1 cellular context compared by ENCODE assay signal in the genomic region with DNA sequence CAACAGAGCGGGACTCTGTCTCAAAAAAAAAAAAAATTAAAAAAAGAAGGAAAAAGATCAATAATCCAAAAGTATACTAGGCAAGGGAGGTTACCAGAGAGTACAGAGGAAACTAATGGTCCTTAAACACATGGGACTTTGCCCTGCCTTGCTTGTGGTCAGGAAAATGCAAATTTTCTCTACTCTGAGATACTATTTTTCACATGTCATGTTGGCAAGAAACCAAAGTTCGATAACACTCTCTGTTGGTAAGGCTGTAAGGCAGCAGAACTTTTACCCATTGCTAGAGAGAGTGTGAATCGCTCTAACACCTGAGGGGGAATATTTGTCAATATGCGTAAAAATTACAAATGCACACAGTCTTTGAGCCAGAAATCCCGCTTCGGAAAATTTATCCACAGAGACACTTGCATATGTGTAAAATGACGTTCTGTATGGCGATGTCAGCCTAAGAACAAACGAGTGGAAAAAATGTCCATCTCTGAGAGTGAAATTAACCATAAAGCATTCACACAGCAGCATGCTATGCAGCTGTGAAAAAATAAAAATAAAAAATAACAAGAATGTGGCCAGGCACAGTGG.
TF ChIP-seq lines count a peak whose summit lies in the region.

No MANE protein-coding gene starts in this region.

TF ChIP-seq in HepG2, 621 proteins besides CTCF, POLR2A, EP300 and RAD21 (continues in another document):
- TF ChIP-seq, protein P1, sequence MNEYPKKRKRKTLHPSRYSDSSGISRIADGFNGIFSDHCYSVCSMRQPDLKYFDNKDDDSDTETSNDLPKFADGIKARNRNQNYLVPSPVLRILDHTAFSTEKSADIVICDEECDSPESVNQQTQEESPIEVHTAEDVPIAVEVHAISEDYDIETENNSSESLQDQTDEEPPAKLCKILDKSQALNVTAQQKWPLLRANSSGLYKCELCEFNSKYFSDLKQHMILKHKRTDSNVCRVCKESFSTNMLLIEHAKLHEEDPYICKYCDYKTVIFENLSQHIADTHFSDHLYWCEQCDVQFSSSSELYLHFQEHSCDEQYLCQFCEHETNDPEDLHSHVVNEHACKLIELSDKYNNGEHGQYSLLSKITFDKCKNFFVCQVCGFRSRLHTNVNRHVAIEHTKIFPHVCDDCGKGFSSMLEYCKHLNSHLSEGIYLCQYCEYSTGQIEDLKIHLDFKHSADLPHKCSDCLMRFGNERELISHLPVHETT (CRISPR knock-in tag; conservative IDR thresholded peaks at IDR 0.05), result no peak
- TF ChIP-seq FOXK1 (CRISPR knock-in tag; IDR thresholded peaks at IDR 0.05; ENCODE audit: borderline replicate concordance, low read depth) (no peak), ZNF589 (CRISPR knock-in tag; conservative IDR thresholded peaks at IDR 0.05) (no peak), RXRB (CRISPR knock-in tag; IDR thresholded peaks at IDR 0.05; ENCODE audit: borderline replicate concordance) (peak; percentile 20; the same call in 1 of the 2 replicates), ZNF883 (CRISPR knock-in tag; IDR thresholded peaks at IDR 0.05; ENCODE audit: not compliant biosample characterization) (no peak), HOXA9 (CRISPR knock-in tag; IDR thresholded peaks at IDR 0.05; ENCODE audit: borderline replicate concordance) (no peak), MXI1 (IDR thresholded peaks at IDR 0.05; ENCODE audit: borderline replicate concordance, low read depth, low read length) (no peak), NFKBIZ (CRISPR knock-in tag; IDR thresholded peaks at IDR 0.05) (no peak), TBX2 (CRISPR knock-in tag; IDR thresholded peaks at IDR 0.05; ENCODE audit: borderline replicate concordance) (peak; percentile 58), ZNF552 (CRISPR knock-in tag; IDR thresholded peaks at IDR 0.05; ENCODE audit: borderline replicate concordance) (no peak), POLR2AphosphoS5 (IDR thresholded peaks at IDR 0.05; ENCODE audit: low read depth, low read length) (no peak), ZNF235 (CRISPR knock-in tag; IDR thresholded peaks at IDR 0.05; ENCODE audit: borderline replicate concordance) (no peak), ZNF121 (CRISPR knock-in tag; IDR thresholded peaks at IDR 0.05) (no peak), PCBP1 (IDR thresholded peaks at IDR 0.05; ENCODE audit: borderline replicate concordance, low read depth, low read length) (no peak), TEAD3 (CRISPR knock-in tag; optimal IDR thresholded peaks at IDR 0.05; ENCODE audit: borderline replicate concordance) (no peak), NCOR1 (IDR thresholded peaks at IDR 0.05; ENCODE audit: borderline replicate concordance, low read length) (no peak), FOXM1 (CRISPR knock-in tag; IDR thresholded peaks at IDR 0.05) (no peak), ARNTL (CRISPR knock-in tag; IDR thresholded peaks at IDR 0.05) (no peak), SAP130 (CRISPR knock-in tag; IDR thresholded peaks at IDR 0.05; ENCODE audit: low read depth) (0 out of 2 replicates have a peak, but pooled peaks have one; percentile 12), ZNF501 (CRISPR knock-in tag; IDR thresholded peaks at IDR 0.05) (no peak), SRF (IDR thresholded peaks at IDR 0.05; ENCODE audit: low read depth, low read length) (no peak), ZNF326 (CRISPR knock-in tag; IDR thresholded peaks at IDR 0.05; ENCODE audit: borderline replicate concordance) (no peak), RNF2 (conservative IDR thresholded peaks at IDR 0.05; ENCODE audit: low read depth) (no peak)
- TF ChIP-seq, protein P2, sequence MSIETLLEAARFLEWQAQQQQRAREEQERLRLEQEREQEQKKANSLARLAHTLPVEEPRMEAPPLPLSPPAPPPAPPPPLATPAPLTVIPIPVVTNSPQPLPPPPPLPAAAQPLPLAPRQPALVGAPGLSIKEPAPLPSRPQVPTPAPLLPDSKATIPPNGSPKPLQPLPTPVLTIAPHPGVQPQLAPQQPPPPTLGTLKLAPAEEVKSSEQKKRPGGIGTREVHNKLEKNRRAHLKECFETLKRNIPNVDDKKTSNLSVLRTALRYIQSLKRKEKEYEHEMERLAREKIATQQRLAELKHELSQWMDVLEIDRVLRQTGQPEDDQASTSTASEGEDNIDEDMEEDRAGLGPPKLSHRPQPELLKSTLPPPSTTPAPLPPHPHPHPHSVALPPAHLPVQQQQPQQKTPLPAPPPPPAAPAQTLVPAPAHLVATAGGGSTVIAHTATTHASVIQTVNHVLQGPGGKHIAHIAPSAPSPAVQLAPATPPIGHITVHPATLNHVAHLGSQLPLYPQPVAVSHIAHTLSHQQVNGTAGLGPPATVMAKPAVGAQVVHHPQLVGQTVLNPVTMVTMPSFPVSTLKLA (IDR thresholded peaks at IDR 0.05), result no peak
- TF ChIP-seq, protein P3, sequence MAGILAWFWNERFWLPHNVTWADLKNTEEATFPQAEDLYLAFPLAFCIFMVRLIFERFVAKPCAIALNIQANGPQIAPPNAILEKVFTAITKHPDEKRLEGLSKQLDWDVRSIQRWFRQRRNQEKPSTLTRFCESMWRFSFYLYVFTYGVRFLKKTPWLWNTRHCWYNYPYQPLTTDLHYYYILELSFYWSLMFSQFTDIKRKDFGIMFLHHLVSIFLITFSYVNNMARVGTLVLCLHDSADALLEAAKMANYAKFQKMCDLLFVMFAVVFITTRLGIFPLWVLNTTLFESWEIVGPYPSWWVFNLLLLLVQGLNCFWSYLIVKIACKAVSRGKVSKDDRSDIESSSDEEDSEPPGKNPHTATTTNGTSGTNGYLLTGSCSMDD (CRISPR knock-in tag; IDR thresholded peaks at IDR 0.05), result no peak
- TF ChIP-seq, protein P4, sequence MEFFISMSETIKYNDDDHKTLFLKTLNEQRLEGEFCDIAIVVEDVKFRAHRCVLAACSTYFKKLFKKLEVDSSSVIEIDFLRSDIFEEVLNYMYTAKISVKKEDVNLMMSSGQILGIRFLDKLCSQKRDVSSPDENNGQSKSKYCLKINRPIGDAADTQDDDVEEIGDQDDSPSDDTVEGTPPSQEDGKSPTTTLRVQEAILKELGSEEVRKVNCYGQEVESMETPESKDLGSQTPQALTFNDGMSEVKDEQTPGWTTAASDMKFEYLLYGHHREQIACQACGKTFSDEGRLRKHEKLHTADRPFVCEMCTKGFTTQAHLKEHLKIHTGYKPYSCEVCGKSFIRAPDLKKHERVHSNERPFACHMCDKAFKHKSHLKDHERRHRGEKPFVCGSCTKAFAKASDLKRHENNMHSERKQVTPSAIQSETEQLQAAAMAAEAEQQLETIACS (CRISPR knock-in tag; IDR thresholded peaks at IDR 0.05), result no peak
- TF ChIP-seq, protein P5, sequence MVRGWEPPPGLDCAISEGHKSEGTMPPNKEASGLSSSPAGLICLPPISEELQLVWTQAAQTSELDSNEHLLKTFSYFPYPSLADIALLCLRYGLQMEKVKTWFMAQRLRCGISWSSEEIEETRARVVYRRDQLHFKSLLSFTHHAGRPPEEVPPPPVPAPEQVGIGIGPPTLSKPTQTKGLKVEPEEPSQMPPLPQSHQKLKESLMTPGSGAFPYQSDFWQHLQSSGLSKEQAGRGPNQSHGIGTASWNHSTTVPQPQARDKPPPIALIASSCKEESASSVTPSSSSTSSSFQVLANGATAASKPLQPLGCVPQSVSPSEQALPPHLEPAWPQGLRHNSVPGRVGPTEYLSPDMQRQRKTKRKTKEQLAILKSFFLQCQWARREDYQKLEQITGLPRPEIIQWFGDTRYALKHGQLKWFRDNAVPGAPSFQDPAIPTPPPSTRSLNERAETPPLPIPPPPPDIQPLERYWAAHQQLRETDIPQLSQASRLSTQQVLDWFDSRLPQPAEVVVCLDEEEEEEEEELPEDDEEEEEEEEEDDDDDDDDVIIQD (CRISPR knock-in tag; IDR thresholded peaks at IDR 0.05; ENCODE audit: low read depth), result no peak
- TF ChIP-seq, protein P6, sequence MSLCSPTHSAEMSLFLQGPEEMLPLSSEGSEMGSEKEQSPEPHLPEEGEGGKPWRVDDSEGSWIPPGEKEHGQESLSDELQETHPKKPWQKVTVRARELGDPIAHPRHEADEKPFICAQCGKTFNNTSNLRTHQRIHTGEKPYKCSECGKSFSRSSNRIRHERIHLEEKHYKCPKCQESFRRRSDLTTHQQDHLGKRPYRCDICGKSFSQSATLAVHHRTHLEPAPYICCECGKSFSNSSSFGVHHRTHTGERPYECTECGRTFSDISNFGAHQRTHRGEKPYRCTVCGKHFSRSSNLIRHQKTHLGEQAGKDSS (CRISPR knock-in tag; IDR thresholded peaks at IDR 0.05; ENCODE audit: borderline replicate concordance, low read depth), result no peak
- TF ChIP-seq, protein P7, sequence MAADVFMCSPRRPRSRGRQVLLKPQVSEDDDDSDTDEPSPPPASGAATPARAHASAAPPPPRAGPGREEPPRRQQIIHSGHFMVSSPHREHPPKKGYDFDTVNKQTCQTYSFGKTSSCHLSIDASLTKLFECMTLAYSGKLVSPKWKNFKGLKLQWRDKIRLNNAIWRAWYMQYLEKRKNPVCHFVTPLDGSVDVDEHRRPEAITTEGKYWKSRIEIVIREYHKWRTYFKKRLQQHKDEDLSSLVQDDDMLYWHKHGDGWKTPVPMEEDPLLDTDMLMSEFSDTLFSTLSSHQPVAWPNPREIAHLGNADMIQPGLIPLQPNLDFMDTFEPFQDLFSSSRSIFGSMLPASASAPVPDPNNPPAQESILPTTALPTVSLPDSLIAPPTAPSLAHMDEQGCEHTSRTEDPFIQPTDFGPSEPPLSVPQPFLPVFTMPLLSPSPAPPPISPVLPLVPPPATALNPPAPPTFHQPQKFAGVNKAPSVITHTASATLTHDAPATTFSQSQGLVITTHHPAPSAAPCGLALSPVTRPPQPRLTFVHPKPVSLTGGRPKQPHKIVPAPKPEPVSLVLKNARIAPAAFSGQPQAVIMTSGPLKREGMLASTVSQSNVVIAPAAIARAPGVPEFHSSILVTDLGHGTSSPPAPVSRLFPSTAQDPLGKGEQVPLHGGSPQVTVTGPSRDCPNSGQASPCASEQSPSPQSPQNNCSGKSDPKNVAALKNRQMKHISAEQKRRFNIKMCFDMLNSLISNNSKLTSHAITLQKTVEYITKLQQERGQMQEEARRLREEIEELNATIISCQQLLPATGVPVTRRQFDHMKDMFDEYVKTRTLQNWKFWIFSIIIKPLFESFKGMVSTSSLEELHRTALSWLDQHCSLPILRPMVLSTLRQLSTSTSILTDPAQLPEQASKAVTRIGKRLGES (CRISPR knock-in tag; IDR thresholded peaks at IDR 0.05; ENCODE audit: borderline replicate concordance), result no peak
- TF ChIP-seq, protein P8, sequence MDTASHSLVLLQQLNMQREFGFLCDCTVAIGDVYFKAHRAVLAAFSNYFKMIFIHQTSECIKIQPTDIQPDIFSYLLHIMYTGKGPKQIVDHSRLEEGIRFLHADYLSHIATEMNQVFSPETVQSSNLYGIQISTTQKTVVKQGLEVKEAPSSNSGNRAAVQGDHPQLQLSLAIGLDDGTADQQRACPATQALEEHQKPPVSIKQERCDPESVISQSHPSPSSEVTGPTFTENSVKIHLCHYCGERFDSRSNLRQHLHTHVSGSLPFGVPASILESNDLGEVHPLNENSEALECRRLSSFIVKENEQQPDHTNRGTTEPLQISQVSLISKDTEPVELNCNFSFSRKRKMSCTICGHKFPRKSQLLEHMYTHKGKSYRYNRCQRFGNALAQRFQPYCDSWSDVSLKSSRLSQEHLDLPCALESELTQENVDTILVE (CRISPR knock-in tag; IDR thresholded peaks at IDR 0.05), result no peak
- TF ChIP-seq, protein P9, sequence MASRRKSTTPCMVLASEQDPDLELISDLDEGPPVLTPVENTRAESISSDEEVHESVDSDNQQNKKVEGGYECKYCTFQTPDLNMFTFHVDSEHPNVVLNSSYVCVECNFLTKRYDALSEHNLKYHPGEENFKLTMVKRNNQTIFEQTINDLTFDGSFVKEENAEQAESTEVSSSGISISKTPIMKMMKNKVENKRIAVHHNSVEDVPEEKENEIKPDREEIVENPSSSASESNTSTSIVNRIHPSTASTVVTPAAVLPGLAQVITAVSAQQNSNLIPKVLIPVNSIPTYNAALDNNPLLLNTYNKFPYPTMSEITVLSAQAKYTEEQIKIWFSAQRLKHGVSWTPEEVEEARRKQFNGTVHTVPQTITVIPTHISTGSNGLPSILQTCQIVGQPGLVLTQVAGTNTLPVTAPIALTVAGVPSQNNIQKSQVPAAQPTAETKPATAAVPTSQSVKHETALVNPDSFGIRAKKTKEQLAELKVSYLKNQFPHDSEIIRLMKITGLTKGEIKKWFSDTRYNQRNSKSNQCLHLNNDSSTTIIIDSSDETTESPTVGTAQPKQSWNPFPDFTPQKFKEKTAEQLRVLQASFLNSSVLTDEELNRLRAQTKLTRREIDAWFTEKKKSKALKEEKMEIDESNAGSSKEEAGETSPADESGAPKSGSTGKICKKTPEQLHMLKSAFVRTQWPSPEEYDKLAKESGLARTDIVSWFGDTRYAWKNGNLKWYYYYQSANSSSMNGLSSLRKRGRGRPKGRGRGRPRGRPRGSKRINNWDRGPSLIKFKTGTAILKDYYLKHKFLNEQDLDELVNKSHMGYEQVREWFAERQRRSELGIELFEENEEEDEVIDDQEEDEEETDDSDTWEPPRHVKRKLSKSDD (CRISPR knock-in tag; IDR thresholded peaks at IDR 0.05; ENCODE audit: low read depth), result no peak
- TF ChIP-seq, protein P10, sequence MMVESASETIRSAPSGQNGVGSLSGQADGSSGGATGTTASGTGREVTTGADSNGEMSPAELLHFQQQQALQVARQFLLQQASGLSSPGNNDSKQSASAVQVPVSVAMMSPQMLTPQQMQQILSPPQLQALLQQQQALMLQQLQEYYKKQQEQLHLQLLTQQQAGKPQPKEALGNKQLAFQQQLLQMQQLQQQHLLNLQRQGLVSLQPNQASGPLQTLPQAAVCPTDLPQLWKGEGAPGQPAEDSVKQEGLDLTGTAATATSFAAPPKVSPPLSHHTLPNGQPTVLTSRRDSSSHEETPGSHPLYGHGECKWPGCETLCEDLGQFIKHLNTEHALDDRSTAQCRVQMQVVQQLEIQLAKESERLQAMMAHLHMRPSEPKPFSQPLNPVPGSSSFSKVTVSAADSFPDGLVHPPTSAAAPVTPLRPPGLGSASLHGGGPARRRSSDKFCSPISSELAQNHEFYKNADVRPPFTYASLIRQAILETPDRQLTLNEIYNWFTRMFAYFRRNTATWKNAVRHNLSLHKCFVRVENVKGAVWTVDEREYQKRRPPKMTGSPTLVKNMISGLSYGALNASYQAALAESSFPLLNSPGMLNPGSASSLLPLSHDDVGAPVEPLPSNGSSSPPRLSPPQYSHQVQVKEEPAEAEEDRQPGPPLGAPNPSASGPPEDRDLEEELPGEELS (CRISPR knock-in tag; IDR thresholded peaks at IDR 0.05), result no peak
- TF ChIP-seq, protein P11, sequence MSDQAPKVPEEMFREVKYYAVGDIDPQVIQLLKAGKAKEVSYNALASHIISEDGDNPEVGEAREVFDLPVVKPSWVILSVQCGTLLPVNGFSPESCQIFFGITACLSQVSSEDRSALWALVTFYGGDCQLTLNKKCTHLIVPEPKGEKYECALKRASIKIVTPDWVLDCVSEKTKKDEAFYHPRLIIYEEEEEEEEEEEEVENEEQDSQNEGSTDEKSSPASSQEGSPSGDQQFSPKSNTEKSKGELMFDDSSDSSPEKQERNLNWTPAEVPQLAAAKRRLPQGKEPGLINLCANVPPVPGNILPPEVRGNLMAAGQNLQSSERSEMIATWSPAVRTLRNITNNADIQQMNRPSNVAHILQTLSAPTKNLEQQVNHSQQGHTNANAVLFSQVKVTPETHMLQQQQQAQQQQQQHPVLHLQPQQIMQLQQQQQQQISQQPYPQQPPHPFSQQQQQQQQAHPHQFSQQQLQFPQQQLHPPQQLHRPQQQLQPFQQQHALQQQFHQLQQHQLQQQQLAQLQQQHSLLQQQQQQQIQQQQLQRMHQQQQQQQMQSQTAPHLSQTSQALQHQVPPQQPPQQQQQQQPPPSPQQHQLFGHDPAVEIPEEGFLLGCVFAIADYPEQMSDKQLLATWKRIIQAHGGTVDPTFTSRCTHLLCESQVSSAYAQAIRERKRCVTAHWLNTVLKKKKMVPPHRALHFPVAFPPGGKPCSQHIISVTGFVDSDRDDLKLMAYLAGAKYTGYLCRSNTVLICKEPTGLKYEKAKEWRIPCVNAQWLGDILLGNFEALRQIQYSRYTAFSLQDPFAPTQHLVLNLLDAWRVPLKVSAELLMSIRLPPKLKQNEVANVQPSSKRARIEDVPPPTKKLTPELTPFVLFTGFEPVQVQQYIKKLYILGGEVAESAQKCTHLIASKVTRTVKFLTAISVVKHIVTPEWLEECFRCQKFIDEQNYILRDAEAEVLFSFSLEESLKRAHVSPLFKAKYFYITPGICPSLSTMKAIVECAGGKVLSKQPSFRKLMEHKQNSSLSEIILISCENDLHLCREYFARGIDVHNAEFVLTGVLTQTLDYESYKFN (CRISPR knock-in tag; conservative IDR thresholded peaks at IDR 0.05), result peak; percentile 51
